In genomic region chr6:36098920-36099647, GRCh38 we compare ENCODE assay signal across 10 cellular contexts. TPM values are rescaled to one million over a fixed set of nuclear protein-coding genes. Genes with fewer than 3 reads are reported as not detected.
DNase-seq lines count a peak whose midpoint lies in the region; ATAC-seq and TF ChIP-seq lines count a peak whose summit lies in the region.
"Had no signal": no experiment of that assay in that cellular context is flagged by ENCODE, and none has a peak within 500 bp of the region (broad histone marks: within the 10 kb centered on the region; RNA-seq: fewer than 3 reads in every experiment).

No MANE protein-coding gene starts in this region.

- no peaks in the 10 kb centered on the region for H3K9me2 ChIP-seq in Loucy (replicated peaks; ENCODE audit: low read depth, low read length)

- H3K4me3 Mint-ChIP-seq in CD4-positive, alpha-beta memory T cell, result peak overlapping the region; percentile 4 to 84 (median 46)
- peak overlapping the region; percentile 69 for H3K4me3 Mint-ChIP-seq in central memory CD8-positive, alpha-beta T cell
- H3K4me3 Mint-ChIP-seq in memory B cell, result no peak overlapping the region

- no peak for DNase-seq in CD4-positive, alpha-beta memory T cell
- no peak for DNase-seq in central memory CD8-positive, alpha-beta T cell (ENCODE audit: low spot score in 2 of 2)
- DNase-seq in memory B cell (ENCODE audit: low spot score in 2 of 2) (no peak), NCI-H226 (no peak), posterior cingulate gyrus (no peak), putamen (ENCODE audit: low spot score) (no peak), omental fat pad (ENCODE audit: low spot score) (no peak)
- DNase-seq: Karpas-422 had no signal

- H3F3A ChIP-seq in Loucy (ENCODE audit: low read depth), result peaks cover 28% of the 10 kb centered on the region

- peak overlapping the region; percentile 6 to 93 (median 84) for H3K27ac Mint-ChIP-seq in CD4-positive, alpha-beta memory T cell
- peak overlapping the region; percentile 70 for H3K27ac Mint-ChIP-seq in central memory CD8-positive, alpha-beta T cell (ENCODE audit: low read depth)
- H3K27ac Mint-ChIP-seq in memory B cell, result peak overlapping the region; percentile 28

- H3K4me2 ChIP-seq in Loucy (ENCODE audit: low read depth, low read length, poor library complexity, severe bottlenecking), result peak overlapping the region; percentile 84

- H3K27me3 ChIP-seq in CD4-positive, alpha-beta memory T cell (ENCODE audit: insufficient read depth, low read length), result no peaks in the 10 kb centered on the region
- no peaks in the 10 kb centered on the region for H3K27me3 ChIP-seq in Loucy (ENCODE audit: insufficient read depth, low read length, poor library complexity, severe bottlenecking)
- H3K27me3 ChIP-seq: suprapubic skin had no signal

- ATAC-seq in central memory CD8-positive, alpha-beta T cell (replicated peaks; ENCODE audit: extremely low read depth, poor library complexity, severe bottlenecking), result peak; percentile 67
- ATAC-seq in memory B cell (ENCODE audit: low read depth) (no peak), omental fat pad (ENCODE audit: low FRiP score) (no peak)

- CTCF ChIA-PET in CD4-positive, alpha-beta memory T cell (lab: Charles Lee; ENCODE audit: partially characterized antibody), result interaction anchor here (0.8 to 3.6 kb wide), 5 partner anchors 9 to 96 kb away, joined by 3 to 15 read pairs (median 4); partner anchors contain the start of gene MAPK14

- H3K4me1 ChIP-seq in CD4-positive, alpha-beta memory T cell (ENCODE audit: insufficient read depth, low read length), result peaks cover 41% of the 10 kb centered on the region
- peaks cover 84% of the 10 kb centered on the region for H3K4me1 ChIP-seq in Loucy (ENCODE audit: insufficient read depth, low read length, poor library complexity, severe bottlenecking)

- TF ChIP-seq CTCF in Loucy (conservative IDR thresholded peaks at IDR 0.05; ENCODE audit: low read length) (no peak), omental fat pad (IDR thresholded peaks at IDR 0.05) (no peak)

- H2AFZ ChIP-seq in Loucy (ENCODE audit: low read length), result no peak overlapping the region

- H3K4me3 ChIP-seq in CD4-positive, alpha-beta memory T cell (ENCODE audit: low read length in 2 of 2), result no peak overlapping the region
- peak overlapping the region; percentile 66 for H3K4me3 ChIP-seq in Loucy (ENCODE audit: low read length, poor library complexity, severe bottlenecking)
- H3K4me3 ChIP-seq: suprapubic skin had no signal

- H3K9me3 ChIP-seq in CD4-positive, alpha-beta memory T cell (ENCODE audit: control insufficient read depth in 1 of 2, low read length in 2 of 2), result no peaks in the 10 kb centered on the region
- no peaks in the 10 kb centered on the region for H3K9me3 ChIP-seq in Loucy (ENCODE audit: insufficient read depth, low read depth, low read length)
- H3K9me3 ChIP-seq: suprapubic skin had no signal

- no peaks in the 10 kb centered on the region for H4K20me1 ChIP-seq in Loucy (ENCODE audit: insufficient read depth, low read length, poor library complexity, severe bottlenecking)

- POLR2A ChIA-PET in CD4-positive, alpha-beta memory T cell (lab: Charles Lee; ENCODE audit: partially characterized antibody), result interaction anchor here (0.8 to 8.4 kb wide), 6 partner anchors 22 to 77 kb away, joined by 3 to 108 read pairs (median 8); partner anchors contain the start of gene MAPK14

- intact Hi-C loops in CD4-positive, alpha-beta memory T cell (cut with micrococcal nuclease), result no loop called here
- intact Hi-C loops in posterior cingulate gyrus (cut with DNase I), result no loop called here

- H3K36me3 Mint-ChIP-seq in CD4-positive, alpha-beta memory T cell, result peaks cover 18 to 43% of the 10 kb centered on the region in 2 donors
- H3K36me3 Mint-ChIP-seq in central memory CD8-positive, alpha-beta T cell (ENCODE audit: insufficient read depth), result peaks cover 15% of the 10 kb centered on the region
- H3K36me3 Mint-ChIP-seq in memory B cell, result peaks cover 6% of the 10 kb centered on the region

- H3K27me3 Mint-ChIP-seq in CD4-positive, alpha-beta memory T cell, result no peaks in the 10 kb centered on the region
- no peaks in the 10 kb centered on the region for H3K27me3 Mint-ChIP-seq in central memory CD8-positive, alpha-beta T cell
- H3K27me3 Mint-ChIP-seq in memory B cell, result no peaks in the 10 kb centered on the region

- peaks cover 36 to 48% (median 41%) of the 10 kb centered on the region in 4 donors for H3K4me1 Mint-ChIP-seq in CD4-positive, alpha-beta memory T cell
- peaks cover 51% of the 10 kb centered on the region for H3K4me1 Mint-ChIP-seq in central memory CD8-positive, alpha-beta T cell
- peaks cover 10% of the 10 kb centered on the region for H3K4me1 Mint-ChIP-seq in memory B cell

- peak overlapping the region; percentile 83 for H3K9ac ChIP-seq in Loucy (ENCODE audit: low read depth, low read length, poor library complexity, severe bottlenecking)

- no peaks in the 10 kb centered on the region for H3K9me3 Mint-ChIP-seq in CD4-positive, alpha-beta memory T cell
- no peaks in the 10 kb centered on the region for H3K9me3 Mint-ChIP-seq in central memory CD8-positive, alpha-beta T cell
- no peaks in the 10 kb centered on the region for H3K9me3 Mint-ChIP-seq in memory B cell

- H3K36me3 ChIP-seq in CD4-positive, alpha-beta memory T cell (ENCODE audit: insufficient read depth, low read length), result peaks cover 18% of the 10 kb centered on the region
- H3K36me3 ChIP-seq in Loucy (ENCODE audit: insufficient read depth, low read length), result peaks cover 43% of the 10 kb centered on the region; the same call in 1 of the 2 replicates

- H3K79me2 ChIP-seq in Loucy (ENCODE audit: insufficient read depth, low read length), result peaks cover 50% of the 10 kb centered on the region

- peak overlapping the region; percentile 21 for H3K27ac ChIP-seq in CD4-positive, alpha-beta memory T cell (ENCODE audit: low read depth, low read length)
- H3K27ac ChIP-seq: suprapubic skin had no signal

RNA-seq across cellular contexts. Expression of gene MAPK13, which starts 31.2 kb away (rescaled TPM):
- total RNA-seq in CD4-positive, alpha-beta memory T cell, result 10 to 100 TPM; 29.6 to 30.4 TPM
- 10 to 100 TPM; 29.1 to 36.8 TPM for polyA plus RNA-seq in CD4-positive, alpha-beta memory T cell
- total RNA-seq in omental fat pad, result 10 to 100 TPM; 10.9 to 27.5 (median 17.7) TPM

Comparison
In these comparisons a context has a peak if more than half of its experiments do, and no peak if none do; other contexts are left out.
1. H3K27ac Mint-ChIP-seq: peak in every context shown above with its lines; median percentile 84 in CD4-positive, alpha-beta memory T cell; 70 in central memory CD8-positive, alpha-beta T cell; 28 in memory B cell.